In the genomic region with DNA sequence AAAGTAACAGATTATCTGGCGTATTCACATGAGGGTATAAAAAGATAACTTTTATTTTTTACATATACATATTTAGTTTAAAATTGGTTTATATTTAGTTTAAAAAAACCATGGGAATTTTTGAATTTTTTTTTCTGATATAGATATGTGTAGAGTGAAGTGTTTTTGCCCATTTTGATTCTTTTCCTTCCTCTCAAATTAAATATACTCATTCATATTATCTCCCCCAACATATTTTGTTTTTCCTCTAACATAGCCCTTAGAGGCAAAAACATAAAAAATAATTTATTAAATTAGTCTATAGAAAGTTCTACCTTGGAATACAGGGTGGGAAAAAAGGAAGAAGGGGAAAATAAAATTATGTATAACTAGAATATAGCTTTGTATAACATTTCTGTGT, we compare ENCODE assay signal across 8 cellular contexts.
"Had no signal": no experiment of that assay in that cellular context is flagged by ENCODE, and none has a peak within 500 bp of the region (broad histone marks: within the 10 kb centered on the region; RNA-seq: fewer than 3 reads in every experiment).

No MANE protein-coding gene starts in this region.

- H2AFZ ChIP-seq: GM23338 had no signal

- DNase-seq: H9, HFFc6, KG1 had no signal

- FAIRE-seq: H1, H54, HepG2 had no signal

- H3K27ac ChIP-seq: HL-60 had no signal

- H3K4me2 ChIP-seq: GM23338 had no signal

- ATAC-seq: GM23338, HepG2 had no signal

- H3K4me3 ChIP-seq: GM23338 had no signal
